Comparison of ENCODE assay signal across 1 cellular context in genomic region chr1:35717911-35718476, GRCh38.
TF ChIP-seq lines count a peak whose summit lies in the region.

No MANE protein-coding gene starts in this region.

TF ChIP-seq in K562, 482 proteins besides CTCF, POLR2A, EP300 and RAD21 (continued from another document and continues in another):
- TF ChIP-seq ZBTB40 (IDR thresholded peaks at IDR 0.05) = peak; percentile 50; the same call in 1 of the 2 replicates
- TF ChIP-seq ZBTB40 (CRISPR knock-in tag; IDR thresholded peaks at IDR 0.05) = no peak
- no peak for TF ChIP-seq ZNF398 (CRISPR knock-in tag; IDR thresholded peaks at IDR 0.05)
- no peak for TF ChIP-seq MEF2D (tag; conservative IDR thresholded peaks at IDR 0.05; ENCODE audit: low read depth)
- no peak for TF ChIP-seq ZNF785 (CRISPR knock-in tag; IDR thresholded peaks at IDR 0.05)
- TF ChIP-seq TFE3 (CRISPR knock-in tag; IDR thresholded peaks at IDR 0.05) = no peak
- no peak for TF ChIP-seq BCL6 (CRISPR knock-in tag; IDR thresholded peaks at IDR 0.05)
- TF ChIP-seq IRF1 (CRISPR knock-in tag; IDR thresholded peaks at IDR 0.05; ENCODE audit: borderline replicate concordance) = no peak
- TF ChIP-seq TBP (optimal IDR thresholded peaks at IDR 0.05; ENCODE audit: low read depth, low read length) = peak; percentile 74
- peak; percentile 18; the same call in 1 of the 2 replicates for TF ChIP-seq CTBP1 (IDR thresholded peaks at IDR 0.05; ENCODE audit: borderline replicate concordance)
- no peak for TF ChIP-seq ZFX (CRISPR knock-in tag; IDR thresholded peaks at IDR 0.05)
- TF ChIP-seq TRIM28 (IDR thresholded peaks at IDR 0.05) = no peak
- TF ChIP-seq U2AF2 (optimal IDR thresholded peaks at IDR 0.05; ENCODE audit: low read depth, low read length) = no peak
- no peak for TF ChIP-seq TCF3 (CRISPR knock-in tag; IDR thresholded peaks at IDR 0.05)
- TF ChIP-seq SMC3 (conservative IDR thresholded peaks at IDR 0.05; ENCODE audit: insufficient read depth, low read depth, low read length) = no peak
- no peak for TF ChIP-seq HNRNPK (IDR thresholded peaks at IDR 0.05; ENCODE audit: low read depth, low read length, poor library complexity, severe bottlenecking)
- peak; percentile 64; the same call in 1 of the 2 replicates for TF ChIP-seq GATAD2A (IDR thresholded peaks at IDR 0.05)
- TF ChIP-seq ZNF57 (CRISPR knock-in tag; IDR thresholded peaks at IDR 0.05) = no peak
- no peak for TF ChIP-seq BRCA1 (IDR thresholded peaks at IDR 0.05)
- no peak for TF ChIP-seq BRCA1 (CRISPR knock-in tag; IDR thresholded peaks at IDR 0.05)
- TF ChIP-seq NFRKB (IDR thresholded peaks at IDR 0.05; ENCODE audit: low read depth) = 0 out of 2 replicates have a peak, but pooled peaks have one; percentile 17
- 0 out of 2 replicates have a peak, but pooled peaks have one; percentile 51 for TF ChIP-seq KLF13 (tag; IDR thresholded peaks at IDR 0.05; ENCODE audit: borderline replicate concordance, low read depth)
- peak; percentile 31; the same call in 1 of the 2 replicates for TF ChIP-seq ZBTB7A (IDR thresholded peaks at IDR 0.05; ENCODE audit: borderline replicate concordance, control insufficient read depth, low read depth, low read length)
- TF ChIP-seq DACH1 (IDR thresholded peaks at IDR 0.05; ENCODE audit: partially characterized antibody) = no peak
- no peak for TF ChIP-seq PTTG1 (tag; IDR thresholded peaks at IDR 0.05; ENCODE audit: low read depth)
- no peak for TF ChIP-seq XRCC5 (IDR thresholded peaks at IDR 0.05; ENCODE audit: low read depth, low read length)
- TF ChIP-seq ZFP36 (IDR thresholded peaks at IDR 0.05; ENCODE audit: low read depth, low read length, partially characterized antibody) = no peak
- no peak for TF ChIP-seq PTRF (tag; IDR thresholded peaks at IDR 0.05)
- no peak for TF ChIP-seq ZNF311 (CRISPR knock-in tag; IDR thresholded peaks at IDR 0.05)
- no peak for TF ChIP-seq CREBBP (IDR thresholded peaks at IDR 0.05; ENCODE audit: low read depth, low read length)
- no peak for TF ChIP-seq XRCC4 (IDR thresholded peaks at IDR 0.05; ENCODE audit: extremely low read depth, insufficient read depth, insufficient read length)
- TF ChIP-seq ZNF561 (CRISPR knock-in tag; conservative IDR thresholded peaks at IDR 0.05) = no peak
- no peak for TF ChIP-seq TEAD4 (IDR thresholded peaks at IDR 0.05; ENCODE audit: low read length)
- TF ChIP-seq TEAD4 (CRISPR knock-in tag; IDR thresholded peaks at IDR 0.05; ENCODE audit: borderline replicate concordance) = no peak
- no peak for TF ChIP-seq CCAR2 (IDR thresholded peaks at IDR 0.05; ENCODE audit: low read depth, low read length)
- peak; percentile 86 for TF ChIP-seq RBM39 (optimal IDR thresholded peaks at IDR 0.05; ENCODE audit: low read depth, low read length)
- TF ChIP-seq SPI1 (IDR thresholded peaks at IDR 0.05; ENCODE audit: borderline replicate concordance, low read depth, low read length) = no peak
- no peak for TF ChIP-seq HSF4 (CRISPR knock-in tag; IDR thresholded peaks at IDR 0.05; ENCODE audit: borderline replicate concordance)
- no peak for TF ChIP-seq ZNF512 (tag; IDR thresholded peaks at IDR 0.05)
- TF ChIP-seq, protein P1, sequence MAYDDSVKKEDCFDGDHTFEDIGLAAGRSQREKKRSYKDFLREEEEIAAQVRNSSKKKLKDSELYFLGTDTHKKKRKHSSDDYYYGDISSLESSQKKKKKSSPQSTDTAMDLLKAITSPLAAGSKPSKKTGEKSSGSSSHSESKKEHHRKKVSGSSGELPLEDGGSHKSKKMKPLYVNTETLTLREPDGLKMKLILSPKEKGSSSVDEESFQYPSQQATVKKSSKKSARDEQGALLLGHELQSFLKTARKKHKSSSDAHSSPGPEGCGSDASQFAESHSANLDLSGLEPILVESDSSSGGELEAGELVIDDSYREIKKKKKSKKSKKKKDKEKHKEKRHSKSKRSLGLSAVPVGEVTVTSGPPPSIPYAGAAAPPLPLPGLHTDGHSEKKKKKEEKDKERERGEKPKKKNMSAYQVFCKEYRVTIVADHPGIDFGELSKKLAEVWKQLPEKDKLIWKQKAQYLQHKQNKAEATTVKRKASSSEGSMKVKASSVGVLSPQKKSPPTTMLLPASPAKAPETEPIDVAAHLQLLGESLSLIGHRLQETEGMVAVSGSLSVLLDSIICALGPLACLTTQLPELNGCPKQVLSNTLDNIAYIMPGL (CRISPR knock-in tag; IDR thresholded peaks at IDR 0.05) = peak; percentile 20; the same call in 1 of the 2 replicates
- TF ChIP-seq ZNF584 (CRISPR knock-in tag; IDR thresholded peaks at IDR 0.05; ENCODE audit: low read depth) = no peak
- TF ChIP-seq ZNF239 (CRISPR knock-in tag; IDR thresholded peaks at IDR 0.05) = no peak
- peak in 1 of 2 experiments; percentile 44; a peak in 1 of 4 replicates for TF ChIP-seq HDAC1 (IDR thresholded peaks at IDR 0.05)
- TF ChIP-seq ZNF609 (CRISPR knock-in tag; IDR thresholded peaks at IDR 0.05; ENCODE audit: borderline replicate concordance) = no peak
- TF ChIP-seq ATF7 (IDR thresholded peaks at IDR 0.05) = peak; percentile 11; the same call in 1 of the 2 replicates
